ENCODE assay signal across 1 cellular context in the genomic region with DNA sequence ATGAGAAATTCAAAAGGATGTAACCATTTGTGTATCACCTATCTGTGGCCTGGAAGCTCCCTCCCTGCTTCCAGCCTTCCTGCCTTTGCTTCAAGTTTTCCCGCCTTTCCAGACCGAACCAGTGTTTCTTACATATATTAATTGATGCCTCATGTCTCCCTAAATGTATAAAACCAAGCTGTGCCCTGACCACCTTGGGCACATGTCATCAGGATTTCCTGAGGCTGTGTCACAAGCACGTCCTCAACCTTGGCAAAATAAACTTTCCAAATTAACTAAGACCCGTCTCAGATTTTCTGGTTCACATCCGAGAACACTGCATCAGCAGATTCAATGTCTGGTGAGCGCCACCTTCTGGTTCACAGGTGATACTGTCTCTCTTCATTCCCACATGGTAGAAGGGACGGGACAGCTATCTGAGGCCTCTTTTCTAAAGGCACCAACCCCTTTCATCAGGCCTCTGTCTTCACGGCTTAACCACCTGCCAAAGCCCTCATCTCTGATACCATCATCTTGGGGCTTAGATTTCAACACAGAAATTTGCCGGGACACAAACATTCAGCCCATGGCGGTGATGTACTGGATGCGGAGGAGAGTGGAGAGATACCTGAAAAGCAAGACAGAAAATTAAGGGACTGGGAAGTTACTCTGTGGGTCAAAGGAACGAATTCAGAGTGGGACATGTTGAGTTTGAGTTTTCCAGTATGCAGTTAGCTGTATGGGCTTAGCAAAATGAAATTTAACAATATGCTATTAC.
TF ChIP-seq lines count a peak whose summit lies in the region.

No MANE protein-coding gene starts in this region.

TF ChIP-seq in H1, 55 proteins besides CTCF, POLR2A, EP300 and RAD21:
- TF ChIP-seq CEBPB (IDR thresholded peaks at IDR 0.05; ENCODE audit: low read depth, low read length), result no peak
- TF ChIP-seq SRF (IDR thresholded peaks at IDR 0.05; ENCODE audit: low read depth, low read length), result no peak
- TF ChIP-seq MAFK (IDR thresholded peaks at IDR 0.05; ENCODE audit: low read depth, low read length), result peak; percentile 81
- TF ChIP-seq USF2 (IDR thresholded peaks at IDR 0.05; ENCODE audit: low read length), result no peak
- no peak for TF ChIP-seq SP1 (IDR thresholded peaks at IDR 0.05; ENCODE audit: low read depth, low read length)
- peak; percentile 87 for TF ChIP-seq E2F6 (IDR thresholded peaks at IDR 0.05)
- TF ChIP-seq, protein P1, sequence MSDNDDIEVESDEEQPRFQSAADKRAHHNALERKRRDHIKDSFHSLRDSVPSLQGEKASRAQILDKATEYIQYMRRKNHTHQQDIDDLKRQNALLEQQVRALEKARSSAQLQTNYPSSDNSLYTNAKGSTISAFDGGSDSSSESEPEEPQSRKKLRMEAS (IDR thresholded peaks at IDR 0.05), result peak; percentile 74
